In the genomic region with DNA sequence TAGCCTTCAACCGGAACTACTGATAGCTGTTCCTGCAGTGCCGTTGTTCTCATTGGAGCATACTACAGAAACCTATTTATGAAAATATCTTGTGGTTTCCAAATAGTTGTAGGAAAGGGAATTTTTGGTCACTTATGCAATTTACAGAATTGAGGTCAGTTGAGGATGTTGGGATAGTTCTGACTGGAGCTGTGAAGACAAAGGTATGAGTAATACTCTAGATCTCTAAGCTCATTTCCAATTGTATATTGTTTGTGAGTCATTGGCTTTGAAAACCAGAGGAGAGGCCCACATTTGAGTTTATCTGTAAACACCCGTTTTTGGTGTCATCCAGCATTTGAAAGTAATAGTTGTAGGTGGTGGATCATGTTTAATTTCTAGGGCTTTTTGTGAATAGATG, we compare ENCODE assay signal across 14 cellular contexts.
DNase-seq lines count a peak whose midpoint lies in the region; ATAC-seq, FAIRE-seq and TF ChIP-seq lines count a peak whose summit lies in the region.
"Had no signal": no experiment of that assay in that cellular context is flagged by ENCODE, and none has a peak within 500 bp of the region (broad histone marks: within the 10 kb centered on the region; RNA-seq: fewer than 3 reads in every experiment).

No MANE protein-coding gene starts in this region.

- in situ Hi-C loops in HepG2 (cut with HindIII; ENCODE audit: extremely low pct_ligation_motif_present, low pct_unique_long_range_greater_than_20kb): no loop called here

- no peak for TF ChIP-seq POLR2A in stomach (IDR thresholded peaks at IDR 0.05)
- TF ChIP-seq POLR2A in HepG2 (IDR thresholded peaks at IDR 0.05; ENCODE audit: insufficient read depth in 1 of 2, low read depth in 2 of 2, low read length in 2 of 2): no peak

- intact Hi-C loops in stomach (cut with DNase I; ENCODE audit: low total_unique reads) (no loop called here), HepG2 (cut with micrococcal nuclease; ENCODE audit: unreplicated experiment) (no loop called here)

- no peaks in the 10 kb centered on the region for H3K9me3 Mint-ChIP-seq in HFFc6
- H3K9me3 Mint-ChIP-seq: activated T-helper 2 cell treated with anti-CD3 and anti-CD28 coated beads, Interferon-gamma antibody, Interleukin-2, Interleukin-4, amounts not matched to agents 10 μg/mL and 5 μg/mL and 100 μg/mL, durations not matched to agents 14 hours and 24 hours and 36 hours; central memory CD8-positive, alpha-beta T cell had no signal

- H3K27me3 ChIP-seq in stomach: no peaks in the 10 kb centered on the region
- no peaks in the 10 kb centered on the region for H3K27me3 ChIP-seq in HepG2 (ENCODE audit: control insufficient read depth in 1 of 2, insufficient read depth in 2 of 2, low read length in 2 of 2)

- FAIRE-seq in HepG2 (lab: Jason Lieb, UNC): no peak

- POLR2A ChIA-PET in HepG2 (lab: Yijun Ruan, JAX): no interaction called here

- WGBS in stomach, 5 donors: 66 to 80% (median 72%) methylated on average over 3 of the region's 3 CpGs
- 33% methylated on average over 3 of the region's 3 CpGs for WGBS in HepG2 (ENCODE audit: low lambda C conversion rate)

- H3K27me3 Mint-ChIP-seq in HFFc6 (ENCODE audit: insufficient read depth): no peaks in the 10 kb centered on the region
- H3K27me3 Mint-ChIP-seq: central memory CD8-positive, alpha-beta T cell had no signal

- peak overlapping the region; percentile 31; the same call in 1 of the 2 replicates for H3K4me3 Mint-ChIP-seq in HFFc6
- H3K4me3 Mint-ChIP-seq: central memory CD8-positive, alpha-beta T cell had no signal

- H3K4me3 ChIP-seq in stomach: no peak overlapping the region
- no peak overlapping the region for H3K4me3 ChIP-seq in HepG2 (replicated peaks in 1 of 3; ENCODE audit: insufficient read depth in 1 of 3, low read depth in 2 of 3, low read length in 3 of 3)

- no peak for TF ChIP-seq RAD21 in HepG2 (CRISPR knock-in tag; IDR thresholded peaks at IDR 0.05)

- H3K9ac ChIP-seq in HepG2 (ENCODE audit: insufficient read depth, low read depth, low read length): no peak overlapping the region

- TF ChIP-seq CTCF in HFFc6 (IDR thresholded peaks at IDR 0.05) (no peak), stomach (IDR thresholded peaks at IDR 0.05) (no peak), HepG2 (CRISPR knock-in tag; IDR thresholded peaks at IDR 0.05) (no peak)

- H3K9me3 ChIP-seq in stomach (no peaks in the 10 kb centered on the region), HepG2 (ENCODE audit: low read length) (no peaks in the 10 kb centered on the region)

- H3K36me3 Mint-ChIP-seq in HFFc6 (ENCODE audit: low read depth): no peaks in the 10 kb centered on the region

- no peak overlapping the region for H2AFZ ChIP-seq in HepG2 (ENCODE audit: low read length)

- no peaks in the 10 kb centered on the region for H4K20me1 ChIP-seq in HepG2 (ENCODE audit: insufficient read depth, low read length)

- no peak overlapping the region for H3K27ac ChIP-seq in stomach
- no peak overlapping the region for H3K27ac ChIP-seq in HepG2 (ENCODE audit: extremely low read length, insufficient read depth, low read length)
- H3K27ac ChIP-seq: HL-60 had no signal

- TF ChIP-seq EP300 in stomach (IDR thresholded peaks at IDR 0.05): no peak
- TF ChIP-seq EP300 in HepG2 (IDR thresholded peaks at IDR 0.05; ENCODE audit: low read depth in 2 of 2, low read length in 2 of 2): no peak
- no peak for TF ChIP-seq EP300 in HepG2 (CRISPR knock-in tag; IDR thresholded peaks at IDR 0.05; ENCODE audit: borderline replicate concordance)

- H3K4me1 Mint-ChIP-seq in HFFc6 (ENCODE audit: low read depth): peaks cover 50% of the 10 kb centered on the region
- H3K4me1 Mint-ChIP-seq: central memory CD8-positive, alpha-beta T cell had no signal

- H3K27ac Mint-ChIP-seq in HFFc6: peak overlapping the region; percentile 62
- H3K27ac Mint-ChIP-seq: activated T-helper 2 cell treated with anti-CD3 and anti-CD28 coated beads, Interferon-gamma antibody, Interleukin-2, Interleukin-4, amounts not matched to agents 10 μg/mL and 5 μg/mL and 100 μg/mL, durations not matched to agents 14 hours and 24 hours and 36 hours had no signal

- DNase-seq in A172 (ENCODE audit: low spot score) (peak; percentile 95), HFFc6 (peak; percentile 92), amniotic epithelial cell (ENCODE audit: low read depth) (peak; percentile 98), hepatic stellate cell (ENCODE audit: low spot score) (peak; percentile 48), stomach (no peak), HepG2 (ENCODE audit: low spot score) (no peak), iPS-NIHi7 (ENCODE audit: extremely low spot score) (no peak), COR-L47 (lab: John Stamatoyannopoulos, UW) (no peak)
- DNase-seq: AML-193, NCI-H1105, NCI-H748 treated with DMSO at 0.1 percent for 48 hours had no signal

- CTCF ChIA-PET in HepG2 (lab: Yijun Ruan, JAX; ENCODE audit: low intra/inter-chr PET ratio, low total read pairs): no interaction called here

- BruUV-seq in HepG2 (replicated peaks; lab: Mats Ljungman, UMichigan): no TSS peak

- no peaks in the 10 kb centered on the region for H3K79me2 ChIP-seq in HepG2 (ENCODE audit: insufficient read depth, low read length)

- ATAC-seq in HepG2: no peak

- H3K4me2 ChIP-seq in HepG2 (ENCODE audit: low read depth, low read length): no peak overlapping the region

- H3K36me3 ChIP-seq in stomach (no peaks in the 10 kb centered on the region), HepG2 (replicated peaks in 1 of 2; ENCODE audit: control insufficient read depth in 1 of 2, insufficient read depth in 2 of 2, low read length in 2 of 2) (no peaks in the 10 kb centered on the region)

- H3K4me1 ChIP-seq in stomach (no peaks in the 10 kb centered on the region), HepG2 (ENCODE audit: insufficient read depth, low read length) (no peaks in the 10 kb centered on the region)

TF ChIP-seq in HepG2, 621 proteins besides CTCF, POLR2A, EP300 and RAD21:
- no peak for TF ChIP-seq FLYWCH1 (CRISPR knock-in tag; IDR thresholded peaks at IDR 0.05)
- no peak for TF ChIP-seq TGIF2 (CRISPR knock-in tag; IDR thresholded peaks at IDR 0.05)

Comparison
In these comparisons a context has a peak if more than half of its experiments do, and no peak if none do; other contexts are left out.
1. DNase-seq: peak in A172 (single experiment), HFFc6 (single experiment), amniotic epithelial cell (single experiment) and hepatic stellate cell (single experiment); none in stomach (single experiment), HepG2 (single experiment), iPS-NIHi7 (single experiment) and COR-L47 (single experiment).